Comparison of ENCODE assay signal across 16 cellular contexts in the genomic region with DNA sequence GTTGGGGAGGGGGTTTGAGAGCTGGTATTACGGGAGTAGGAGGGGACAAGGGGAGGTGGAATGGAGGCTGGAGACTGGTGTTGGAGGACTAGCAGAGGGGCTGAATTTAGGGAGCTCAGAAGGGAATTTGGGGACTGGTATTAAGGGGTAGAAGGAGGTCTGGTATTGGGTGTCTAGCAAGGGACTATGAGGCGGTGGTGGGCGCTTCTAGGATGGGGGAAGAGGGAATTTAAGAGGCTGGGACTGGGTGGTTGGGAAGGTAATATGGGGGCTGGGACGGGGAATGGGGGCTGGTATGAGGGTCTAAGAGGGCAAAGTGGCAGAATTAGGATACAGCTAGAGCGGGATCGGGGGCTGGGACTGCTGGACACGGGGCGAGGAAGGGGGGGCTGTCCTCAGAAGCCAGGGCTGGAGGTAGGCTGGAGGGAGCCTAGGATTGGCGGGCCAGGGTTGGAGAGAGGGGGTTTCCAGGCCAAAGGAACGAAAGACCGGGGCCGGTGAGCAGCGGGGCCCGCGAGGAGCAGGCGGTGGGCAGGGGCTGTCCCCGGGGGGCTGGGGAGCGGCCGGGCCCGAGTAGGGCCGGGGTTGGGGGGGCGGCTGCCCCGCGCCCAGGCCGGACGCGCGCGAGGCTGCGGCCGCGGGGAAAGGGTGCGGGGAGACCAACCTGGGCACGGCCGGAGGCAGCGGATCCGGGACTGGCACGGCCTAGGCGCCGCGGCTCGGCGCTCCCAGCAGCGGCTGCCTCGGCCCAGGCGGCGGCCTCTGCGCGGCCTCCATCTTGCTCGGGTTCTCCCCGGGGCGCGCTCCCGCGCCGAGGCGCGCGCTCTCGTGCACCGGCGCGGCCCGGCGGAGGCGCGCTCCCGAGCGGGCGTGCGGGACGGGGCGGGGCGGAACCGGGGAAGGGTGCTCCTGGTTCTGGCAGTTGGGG. TPM values are rescaled to one million over a fixed set of nuclear protein-coding genes. Genes with fewer than 3 reads are reported as not detected.
A peak's percentile ranks its signal among the peaks of the same experiment; 100 is the strongest.
DNase-seq lines count a peak whose midpoint lies in the region; ATAC-seq and TF ChIP-seq lines count a peak whose summit lies in the region.
"Had no signal": no experiment of that assay in that cellular context is flagged by ENCODE, and none has a peak within 500 bp of the region (broad histone marks: within the 10 kb centered on the region; RNA-seq: fewer than 3 reads in every experiment).

TSS of gene LHFPL4 (minus strand) at position 802 of the 928 bp plus-strand sequence. CDS start 1,143 bp downstream, outside the sequence.

- no peaks in the 10 kb centered on the region for H3K36me3 Mint-ChIP-seq in central memory CD8-positive, alpha-beta T cell (ENCODE audit: insufficient read depth)
- H3K36me3 Mint-ChIP-seq in nephron progenitor cell (ENCODE audit: low read depth) = no peaks in the 10 kb centered on the region

- H3K27ac Mint-ChIP-seq in central memory CD8-positive, alpha-beta T cell (ENCODE audit: low read depth) = no peak within 1 kb of the TSS
- no peak within 1 kb of the TSS for H3K27ac Mint-ChIP-seq in nephron progenitor cell
- H3K27ac Mint-ChIP-seq: CD14-positive monocyte; stimulated activated naive CD8-positive, alpha-beta T cell treated with anti-CD3 and anti-CD28 coated beads, Interleukin-15, Interleukin-2, amounts not matched to agents 100 ng/mL and 50 ng/mL, for 24 hours; T-helper 1 cell treated with Interleukin-12 subunit alpha and Interleukin-12 subunit beta and Interleukin-4 antibody, amounts not matched to agents 30 μg/mL and 1 μg/mL, for 36 hours had no signal

- peak within 1 kb of the TSS; percentile 69 for H3K4me3 ChIP-seq in BE2C (ENCODE audit: low read depth, low read length)
- H3K4me3 ChIP-seq: heart right ventricle, prostate gland had no signal

- H3K27me3 ChIP-seq in BE2C = no peaks in the 10 kb centered on the region

- DNase-seq in BE2C = peak; percentile 37
- peak; percentile 55 for DNase-seq in GM20000 (ENCODE audit: low spot score)
- no peak for DNase-seq in central memory CD8-positive, alpha-beta T cell (ENCODE audit: low spot score in 2 of 2)
- DNase-seq in nephron progenitor cell = peak; percentile 12
- DNase-seq in inferior parietal cortex (ENCODE audit: extremely low spot score) = no peak
- DNase-seq in stimulated activated CD4-positive, alpha-beta T cell treated with anti-CD3 and anti-CD28 coated beads, Interleukin-1b, Interleukin-23, amount 100 ng/mL, for 48 hours = no peak
- DNase-seq: activated gamma-delta T cell; GF-D8; heart right ventricle; stimulated activated CD4-positive, alpha-beta T cell treated with anti-CD3 and anti-CD28 coated beads, Interleukin-2, amount 100 ng/mL, for 48 hours had no signal

- no peaks in the 10 kb centered on the region for H3K9me3 ChIP-seq in BE2C
- H3K9me3 ChIP-seq: prostate gland had no signal

- H3K9me3 Mint-ChIP-seq in central memory CD8-positive, alpha-beta T cell = no peaks in the 10 kb centered on the region
- peaks cover 9% of the 10 kb centered on the region for H3K9me3 Mint-ChIP-seq in nephron progenitor cell
- H3K9me3 Mint-ChIP-seq: stimulated activated naive CD8-positive, alpha-beta T cell treated with anti-CD3 and anti-CD28 coated beads, Interleukin-15, Interleukin-2, amounts not matched to agents 100 ng/mL and 50 ng/mL, for 24 hours; T-helper 1 cell treated with Interleukin-12 subunit alpha and Interleukin-12 subunit beta and Interleukin-4 antibody, amounts not matched to agents 30 μg/mL and 1 μg/mL, for 36 hours had no signal

- H3K4me1 Mint-ChIP-seq in central memory CD8-positive, alpha-beta T cell = peaks cover 15% of the 10 kb centered on the region
- H3K4me1 Mint-ChIP-seq in nephron progenitor cell = no peaks in the 10 kb centered on the region
- H3K4me1 Mint-ChIP-seq: CD14-positive monocyte had no signal

- H3K27me3 Mint-ChIP-seq in central memory CD8-positive, alpha-beta T cell = peaks cover 84% of the 10 kb centered on the region
- peaks cover 80% of the 10 kb centered on the region for H3K27me3 Mint-ChIP-seq in nephron progenitor cell (ENCODE audit: low read depth, poor library complexity)

- no peak for TF ChIP-seq CTCF in BE2C (IDR thresholded peaks at IDR 0.05; ENCODE audit: low read depth, low read length)
- no peak for TF ChIP-seq CTCF in GM20000 (IDR thresholded peaks at IDR 0.05; ENCODE audit: extremely low read depth, missing control alignments)
- no peak for TF ChIP-seq CTCF in nephron progenitor cell (IDR thresholded peaks at IDR 0.05)

- H3K36me3 ChIP-seq in BE2C = no peaks in the 10 kb centered on the region
- H3K36me3 ChIP-seq: heart right ventricle, prostate gland had no signal

- no peak for ATAC-seq in central memory CD8-positive, alpha-beta T cell (replicated peaks; ENCODE audit: extremely low read depth, poor library complexity, severe bottlenecking)
- no peak for ATAC-seq in HG02610 (IDR thresholded peaks at IDR 0.05; ENCODE audit: unreplicated experiment)
- ATAC-seq in GM18907 (IDR thresholded peaks at IDR 0.05; ENCODE audit: unreplicated experiment) = no peak
- ATAC-seq: heart right ventricle had no signal

- no peaks in the 10 kb centered on the region for H3K4me1 ChIP-seq in BE2C
- H3K4me1 ChIP-seq: heart right ventricle, prostate gland had no signal

- peak within 1 kb of the TSS; percentile 46 for H3K4me3 Mint-ChIP-seq in central memory CD8-positive, alpha-beta T cell
- no peak within 1 kb of the TSS for H3K4me3 Mint-ChIP-seq in nephron progenitor cell
- H3K4me3 Mint-ChIP-seq: stimulated activated naive CD8-positive, alpha-beta T cell treated with anti-CD3 and anti-CD28 coated beads, Interleukin-15, Interleukin-2, amounts not matched to agents 100 ng/mL and 50 ng/mL, for 24 hours; T-helper 1 cell treated with Interleukin-12 subunit alpha and Interleukin-12 subunit beta and Interleukin-4 antibody, amounts not matched to agents 30 μg/mL and 1 μg/mL, for 36 hours had no signal

RNA-seq across cellular contexts. Expression of gene LHFPL4, which starts in this region (rescaled TPM):
- polyA plus RNA-seq in BE2C (2012; ENCODE audit: insufficient read depth, insufficient read length, low read depth) = 5.0 TPM
- polyA plus RNA-seq: CD14-positive monocyte, heart right ventricle had no signal

Comparison
In these comparisons a context has a peak if more than half of its experiments do, and no peak if none do; other contexts are left out.
1. DNase-seq: peak in BE2C (single experiment), GM20000 (single experiment) and nephron progenitor cell (single experiment); none in central memory CD8-positive, alpha-beta T cell (0 of 2), inferior parietal cortex (single experiment) and stimulated activated CD4-positive, alpha-beta T cell treated with anti-CD3 and anti-CD28 coated beads, Interleukin-1b, Interleukin-23, amount 100 ng/mL, for 48 hours (single experiment).